Comparison of ENCODE assay signal across 34 cellular contexts in genomic region chr7:157926107-157926506, GRCh38.
DNase-seq lines count a peak whose midpoint lies in the region; ATAC-seq, FAIRE-seq and TF ChIP-seq lines count a peak whose summit lies in the region.
"Had no signal": no experiment of that assay in that cellular context is flagged by ENCODE, and none has a peak within 500 bp of the region (broad histone marks: within the 10 kb centered on the region; RNA-seq: fewer than 3 reads in every experiment).

No MANE protein-coding gene starts in this region.

- POLR2A ChIA-PET in CD8-positive, alpha-beta T cell (lab: Charles Lee) = interaction anchor here (2.1 kb wide), 1 partner anchor 35 kb away, joined by 4 read pairs; no protein-coding TSS in a partner anchor
- POLR2A ChIA-PET in naive thymus-derived CD4-positive, alpha-beta T cell (lab: Charles Lee) = no interaction called here

- no peaks in the 10 kb centered on the region for H3K36me3 ChIP-seq in BLaER1 treated with 17β-estradiol and CSF1 and Interleukin-3, amounts not matched to agents 10 nM and 100 nM
- no peaks in the 10 kb centered on the region for H3K36me3 ChIP-seq in CD8-positive, alpha-beta T cell (ENCODE audit: insufficient read depth, low read length)
- H3K36me3 ChIP-seq in bronchial epithelial cell (ENCODE audit: control insufficient read depth, insufficient read depth, low read length) = no peaks in the 10 kb centered on the region
- H3K36me3 ChIP-seq in naive thymus-derived CD4-positive, alpha-beta T cell (ENCODE audit: control insufficient read depth in 2 of 3, insufficient read depth in 3 of 3, low read length in 3 of 3) = no peaks in the 10 kb centered on the region
- H3K36me3 ChIP-seq: brain microvascular endothelial cell, left lung, neutrophil, right lobe of liver, spleen, tibial nerve had no signal

- H3K27ac Mint-ChIP-seq in CD8-positive, alpha-beta T cell = peak overlapping the region; percentile 97
- H3K27ac Mint-ChIP-seq in naive thymus-derived CD4-positive, alpha-beta T cell = peak overlapping the region in 6 of 9 donors; percentile 4 to 77 (median 24)
- H3K27ac Mint-ChIP-seq: activated CD4-positive, alpha-beta memory T cell treated with anti-CD3 and anti-CD28 coated beads for 36 hours; GM23338; HFFc6; memory B cell; progenitor cell of endocrine pancreas; T-helper 17 cell had no signal

- peaks cover 48% of the 10 kb centered on the region for H3K4me1 Mint-ChIP-seq in CD8-positive, alpha-beta T cell (ENCODE audit: low read depth)
- H3K4me1 Mint-ChIP-seq in naive thymus-derived CD4-positive, alpha-beta T cell = peaks cover 4 to 18% (median 12%) of the 10 kb centered on the region in 7 donors
- H3K4me1 Mint-ChIP-seq: GM23338, memory B cell had no signal

- intact Hi-C loops in CD8-positive, alpha-beta T cell (cut with DNase I, micrococcal nuclease) = loop anchor here (5.0 kb wide), 2 partner anchors 44 to 789 kb away; partner anchors contain the start of gene UBE3C (in 1 of the 2)
- intact Hi-C loops in naive thymus-derived CD4-positive, alpha-beta T cell (cut with micrococcal nuclease) = no loop called here

- peak overlapping the region; percentile 40 to 87 (median 67); a peak in 21 of 22 replicates for H3K4me2 ChIP-seq in BLaER1 treated with 17β-estradiol and CSF1 and Interleukin-3, amounts not matched to agents 10 nM and 100 nM
- H3K4me2 ChIP-seq: GM23338, PC-9 had no signal

- H4K20me1 ChIP-seq in BLaER1 treated with 17β-estradiol and CSF1 and Interleukin-3, amounts not matched to agents 10 nM and 100 nM = peaks cover 0 to 8% (median 0%) of the 10 kb centered on the region in 11 experiments; a peak in 2 of 22 replicates

- H3K27ac ChIP-seq in BLaER1 treated with 17β-estradiol and CSF1 and Interleukin-3, amounts not matched to agents 10 nM and 100 nM = peak overlapping the region in 3 of 11 experiments; percentile 51 to 73 (median 68); a peak in 3 of 22 replicates
- H3K27ac ChIP-seq in CD8-positive, alpha-beta T cell (ENCODE audit: low read depth, low read length) = peak overlapping the region; percentile 70
- no peak overlapping the region for H3K27ac ChIP-seq in naive thymus-derived CD4-positive, alpha-beta T cell (ENCODE audit: low read depth, low read length)
- H3K27ac ChIP-seq: brain microvascular endothelial cell, left lung, neutrophil, PC-9, right lobe of liver, spleen, tibial nerve had no signal

- H3K9me3 ChIP-seq in BLaER1 treated with 17β-estradiol and CSF1 and Interleukin-3, amounts not matched to agents 10 nM and 100 nM (replicated peaks in 1 of 11) = peaks cover 0 to 12% (median 2%) of the 10 kb centered on the region in 11 experiments; a peak in 11 of 22 replicates
- no peaks in the 10 kb centered on the region for H3K9me3 ChIP-seq in CD8-positive, alpha-beta T cell (ENCODE audit: low read length)
- no peaks in the 10 kb centered on the region for H3K9me3 ChIP-seq in naive thymus-derived CD4-positive, alpha-beta T cell (ENCODE audit: control insufficient read depth in 2 of 3, low read length in 3 of 3)
- H3K9me3 ChIP-seq: neutrophil, right lobe of liver had no signal

- peaks cover 4% of the 10 kb centered on the region for H3K9me3 Mint-ChIP-seq in CD8-positive, alpha-beta T cell
- H3K9me3 Mint-ChIP-seq in naive thymus-derived CD4-positive, alpha-beta T cell = peaks cover 0 to 3% (median 0%) of the 10 kb centered on the region in 11 donors
- H3K9me3 Mint-ChIP-seq: activated CD4-positive, alpha-beta memory T cell treated with anti-CD3 and anti-CD28 coated beads for 36 hours; memory B cell had no signal

- peak; percentile 72 for FAIRE-seq in bronchial epithelial cell (lab: Jason Lieb, UNC)
- FAIRE-seq: TTC549 had no signal

- peak in 1 of 7 experiments; percentile 57 for DNase-seq in CD8-positive, alpha-beta T cell
- DNase-seq in bronchial epithelial cell (ENCODE audit: low read depth) (no peak), occipital lobe (lab: John Stamatoyannopoulos, UW) (no peak), superior temporal gyrus (ENCODE audit: extremely low spot score) (no peak)
- peak in 1 of 9 donors; percentile 6 for DNase-seq in naive thymus-derived CD4-positive, alpha-beta T cell
- DNase-seq: activated CD4-positive, alpha-beta memory T cell treated with anti-CD3 and anti-CD28 coated beads for 36 hours; activated gamma-delta T cell; amygdala; brain microvascular endothelial cell; C1 segment of cervical spinal cord; Calu3; DMS79 treated with DMSO at 0.1 percent for 48 hours; effector memory CD4-positive, alpha-beta T cell; HFFc6; IMR-90; left lung; MV-4-11; NCI-H1436; NCI-H2081; NCI-H526; PC-9; right lobe of liver; stimulated activated CD8-positive, alpha-beta memory T cell treated with anti-CD3 and anti-CD28 coated beads, Interleukin-4, amount 100 ng/mL, for 48 hours; T-helper 17 cell had no signal

- CTCF ChIA-PET in CD8-positive, alpha-beta T cell (lab: Charles Lee) = no interaction called here
- CTCF ChIA-PET in naive thymus-derived CD4-positive, alpha-beta T cell (lab: Charles Lee) = no interaction called here

- no peak for TF ChIP-seq CTCF in CD8-positive, alpha-beta T cell (IDR thresholded peaks at IDR 0.05)
- no peak for TF ChIP-seq CTCF in bronchial epithelial cell (IDR thresholded peaks at IDR 0.05; ENCODE audit: insufficient read depth, low read length, severe bottlenecking)

- H3K36me3 Mint-ChIP-seq in CD8-positive, alpha-beta T cell = no peaks in the 10 kb centered on the region
- no peaks in the 10 kb centered on the region for H3K36me3 Mint-ChIP-seq in naive thymus-derived CD4-positive, alpha-beta T cell
- H3K36me3 Mint-ChIP-seq: activated CD4-positive, alpha-beta memory T cell treated with anti-CD3 and anti-CD28 coated beads for 36 hours; memory B cell had no signal

- H3K9ac ChIP-seq in BLaER1 treated with 17β-estradiol and CSF1 and Interleukin-3, amounts not matched to agents 10 nM and 100 nM = 0 out of 22 replicates have a peak overlapping the region, but pooled peaks of 1 of the 11 experiments have one; percentile 42

- H3K4me1 ChIP-seq in BLaER1 treated with 17β-estradiol and CSF1 and Interleukin-3, amounts not matched to agents 10 nM and 100 nM = peaks cover 13 to 78% (median 56%) of the 10 kb centered on the region in 10 experiments
- peaks cover 45% of the 10 kb centered on the region for H3K4me1 ChIP-seq in CD8-positive, alpha-beta T cell (ENCODE audit: insufficient read depth, low read length)
- H3K4me1 ChIP-seq in naive thymus-derived CD4-positive, alpha-beta T cell (ENCODE audit: control insufficient read depth in 2 of 2, insufficient read depth in 2 of 2, low read length in 2 of 2) = peaks cover 0 to 4% of the 10 kb centered on the region in 2 donors
- H3K4me1 ChIP-seq: left lung, right lobe of liver, tibial nerve had no signal

- H3K27me3 Mint-ChIP-seq in CD8-positive, alpha-beta T cell (ENCODE audit: low read depth) = no peaks in the 10 kb centered on the region
- H3K27me3 Mint-ChIP-seq in naive thymus-derived CD4-positive, alpha-beta T cell = peaks cover 0 to 4% (median 0%) of the 10 kb centered on the region in 5 donors

- peak overlapping the region; percentile 0 for H3K4me3 Mint-ChIP-seq in CD8-positive, alpha-beta T cell
- H3K4me3 Mint-ChIP-seq in naive thymus-derived CD4-positive, alpha-beta T cell = peak overlapping the region in 5 of 10 donors; percentile 1 to 65 (median 26)
- H3K4me3 Mint-ChIP-seq: activated CD4-positive, alpha-beta memory T cell treated with anti-CD3 and anti-CD28 coated beads for 36 hours; GM23338; HFFc6; memory B cell; T-helper 17 cell had no signal

- H3K27me3 ChIP-seq in BLaER1 treated with 17β-estradiol and CSF1 and Interleukin-3, amounts not matched to agents 10 nM and 100 nM = no peaks in the 10 kb centered on the region; a peak in 1 of 22 replicates
- no peaks in the 10 kb centered on the region for H3K27me3 ChIP-seq in CD8-positive, alpha-beta T cell (ENCODE audit: insufficient read depth, low read length)
- H3K27me3 ChIP-seq in bronchial epithelial cell (ENCODE audit: control insufficient read depth, insufficient read depth, low read length) = no peaks in the 10 kb centered on the region
- H3K27me3 ChIP-seq in naive thymus-derived CD4-positive, alpha-beta T cell (ENCODE audit: control insufficient read depth in 2 of 2, insufficient read depth in 2 of 2, low read length in 2 of 2) = no peaks in the 10 kb centered on the region
- H3K27me3 ChIP-seq: brain microvascular endothelial cell, left lung, right lobe of liver, tibial nerve had no signal

- peak; percentile 43 for ATAC-seq in CD8-positive, alpha-beta T cell
- ATAC-seq in naive thymus-derived CD4-positive, alpha-beta T cell = peak; percentile 27
- ATAC-seq in HG02623 (IDR thresholded peaks at IDR 0.05; ENCODE audit: unreplicated experiment) = no peak
- ATAC-seq: GM23338, left lung, right lobe of liver, SK-N-SH treated with all-trans-retinoic acid at 6 μM for 48 hours, T-helper 17 cell had no signal

- no peak overlapping the region for H3K4me3 ChIP-seq in BLaER1 treated with 17β-estradiol and CSF1 and Interleukin-3, amounts not matched to agents 10 nM and 100 nM
- H3K4me3 ChIP-seq in CD8-positive, alpha-beta T cell (ENCODE audit: low read depth, low read length) = no peak overlapping the region
- H3K4me3 ChIP-seq in bronchial epithelial cell (ENCODE audit: low read depth, low read length) = no peak overlapping the region
- no peak overlapping the region for H3K4me3 ChIP-seq in naive thymus-derived CD4-positive, alpha-beta T cell (ENCODE audit: low read length)
- H3K4me3 ChIP-seq: GM23338, left lung, PC-9, right lobe of liver, spleen, tibial nerve had no signal

Comparison
In these comparisons a context has a peak if more than half of its experiments do, and no peak if none do; other contexts are left out.
1. intact Hi-C loops: an anchor here in CD8-positive, alpha-beta T cell (5.0 kb wide); none called in naive thymus-derived CD4-positive, alpha-beta T cell.